12 cellular contexts compared by ENCODE assay signal in genomic region chr5:146283344-146283761, GRCh38. TPM values are rescaled to one million over a fixed set of nuclear protein-coding genes. Genes with fewer than 3 reads are reported as not detected.
DNase-seq lines count a peak whose midpoint lies in the region; ATAC-seq and TF ChIP-seq lines count a peak whose summit lies in the region.
"Had no signal": no experiment of that assay in that cellular context is flagged by ENCODE, and none has a peak within 500 bp of the region (broad histone marks: within the 10 kb centered on the region; RNA-seq: fewer than 3 reads in every experiment).

No MANE protein-coding gene starts in this region.

- 0 out of 2 replicates have a peak overlapping the region, but pooled peaks have one; percentile 4 for H3K27ac ChIP-seq in Panc1 (ENCODE audit: low read length)
- no peak overlapping the region for H3K27ac ChIP-seq in OCI-LY7 (ENCODE audit: low read depth, low read length, poor library complexity, severe bottlenecking)
- H3K27ac ChIP-seq: esophagus squamous epithelium had no signal

- CTCF ChIA-PET in Panc1 (lab: Charles Lee): no interaction called here
- CTCF ChIA-PET in OCI-LY7 (lab: Charles Lee; ENCODE audit: unreplicated experiment): no interaction called here

- H3K4me2 ChIP-seq in OCI-LY7 (ENCODE audit: low read length): no peak overlapping the region

- H3K9me3 ChIP-seq in Panc1 (ENCODE audit: control insufficient read depth, insufficient read depth, low read depth, low read length): no peaks in the 10 kb centered on the region
- H3K9me3 ChIP-seq in OCI-LY7 (ENCODE audit: low read length): no peaks in the 10 kb centered on the region
- H3K9me3 ChIP-seq: esophagus squamous epithelium had no signal

- H2AFZ ChIP-seq in OCI-LY7 (ENCODE audit: low read length): no peak overlapping the region

- DNase-seq in GM04503 (ENCODE audit: low read depth) (peak; percentile 77), Panc1 (ENCODE audit: low read depth, low spot score) (peak; percentile 57), fibroblast of gingiva (ENCODE audit: low read depth) (peak; percentile 46), pulmonary artery endothelial cell (ENCODE audit: low read depth, low spot score) (peak; percentile 13), T1000 (lab: John Stamatoyannopoulos, UW) (no peak), OCI-LY7 (ENCODE audit: low spot score) (no peak)
- DNase-seq: activated CD4-positive, CD25-positive, alpha-beta regulatory T cell; activated effector memory CD4-positive, alpha-beta T cell treated with anti-CD3 and anti-CD28 coated beads, Interleukin-2, amount 50 U/mL, for 16 hours; esophagus squamous epithelium; NK-92 treated with Interleukin-12 subunit alpha and Interleukin-12 subunit beta, amount 100 ng/mL, for 24 hours had no signal

- H3K4me3 ChIP-seq in Panc1 (ENCODE audit: low read depth in 2 of 2, low read length in 2 of 2): no peak overlapping the region
- H3K4me3 ChIP-seq in OCI-LY7 (ENCODE audit: low read depth, low read length, poor library complexity, severe bottlenecking): no peak overlapping the region
- H3K4me3 ChIP-seq: esophagus squamous epithelium had no signal

- no peaks in the 10 kb centered on the region for H3K27me3 ChIP-seq in Panc1 (ENCODE audit: control insufficient read depth, insufficient read depth, low read length)
- H3K27me3 ChIP-seq: esophagus squamous epithelium had no signal

- peaks cover 18% of the 10 kb centered on the region for H3K4me1 ChIP-seq in Panc1 (ENCODE audit: control insufficient read depth, insufficient read depth, low read length)
- H3K4me1 ChIP-seq in OCI-LY7 (ENCODE audit: insufficient read depth, low read length, poor library complexity, severe bottlenecking): no peaks in the 10 kb centered on the region
- H3K4me1 ChIP-seq: esophagus squamous epithelium had no signal

- peaks cover 33% of the 10 kb centered on the region for H3K36me3 ChIP-seq in Panc1 (ENCODE audit: control insufficient read depth, insufficient read depth, low read length)
- H3K36me3 ChIP-seq in OCI-LY7 (ENCODE audit: insufficient read depth, low read length): peaks cover 82% of the 10 kb centered on the region

- TF ChIP-seq CTCF in Panc1 (IDR thresholded peaks at IDR 0.05) (no peak), OCI-LY7 (conservative IDR thresholded peaks at IDR 0.05; ENCODE audit: low read length) (no peak)

- ATAC-seq in Panc1: peak; percentile 95
- ATAC-seq in HG03457 (IDR thresholded peaks at IDR 0.05; ENCODE audit: unreplicated experiment): no peak
- no peak for ATAC-seq in GM18520 (IDR thresholded peaks at IDR 0.05; ENCODE audit: unreplicated experiment)

- BruUV-seq in Panc1 (replicated peaks; lab: Mats Ljungman, UMichigan): no TSS peak
- no TSS peak for BruUV-seq in OCI-LY7 (replicated peaks; lab: Mats Ljungman, UMichigan)

- H3K9me2 ChIP-seq in OCI-LY7 (ENCODE audit: insufficient read depth, low read length): no peaks in the 10 kb centered on the region

- intact Hi-C loops in Panc1 (cut with micrococcal nuclease; ENCODE audit: unreplicated experiment) (no loop called here), OCI-LY7 (cut with micrococcal nuclease; ENCODE audit: unreplicated experiment) (no loop called here)

- in situ Hi-C loops in Panc1 (cut with HindIII; ENCODE audit: low pct_unique_long_range_greater_than_20kb, low sequenced_read_pairs): no loop called here

- no peaks in the 10 kb centered on the region for H3K79me2 ChIP-seq in OCI-LY7 (ENCODE audit: insufficient read depth, low read depth, low read length)

- H4K20me1 ChIP-seq in OCI-LY7 (ENCODE audit: insufficient read depth, low read length): no peaks in the 10 kb centered on the region

- POLR2A ChIA-PET in Panc1 (lab: Charles Lee): no interaction called here
- POLR2A ChIA-PET in OCI-LY7 (lab: Charles Lee): no interaction called here

RNA-seq across cellular contexts. Expression of gene POU4F3, which starts 55.3 kb away (rescaled TPM):
- total RNA-seq in Panc1 (2021; ENCODE audit: unreplicated experiment) (0.15 TPM), pulmonary artery endothelial cell (0.04 and 0.07 TPM in 2 replicates), OCI-LY7 (2022) (not detected in 2 replicates)
- polyA plus RNA-seq in Panc1 (2012; ENCODE audit: insufficient read length): not detected
- not detected in 2 replicates for total RNA-seq in OCI-LY7 (2014; rRNA removed; shearing (Covaris generic))
- total RNA-seq: esophagus squamous epithelium had no signal

Comparison
In these comparisons a context has a peak if more than half of its experiments do, and no peak if none do; other contexts are left out.
1. DNase-seq: peak in GM04503 (single experiment), Panc1 (single experiment), fibroblast of gingiva (single experiment) and pulmonary artery endothelial cell (single experiment); none in T1000 (single experiment) and OCI-LY7 (single experiment).